Comparison of ENCODE assay signal across 1 cellular context in the genomic region with DNA sequence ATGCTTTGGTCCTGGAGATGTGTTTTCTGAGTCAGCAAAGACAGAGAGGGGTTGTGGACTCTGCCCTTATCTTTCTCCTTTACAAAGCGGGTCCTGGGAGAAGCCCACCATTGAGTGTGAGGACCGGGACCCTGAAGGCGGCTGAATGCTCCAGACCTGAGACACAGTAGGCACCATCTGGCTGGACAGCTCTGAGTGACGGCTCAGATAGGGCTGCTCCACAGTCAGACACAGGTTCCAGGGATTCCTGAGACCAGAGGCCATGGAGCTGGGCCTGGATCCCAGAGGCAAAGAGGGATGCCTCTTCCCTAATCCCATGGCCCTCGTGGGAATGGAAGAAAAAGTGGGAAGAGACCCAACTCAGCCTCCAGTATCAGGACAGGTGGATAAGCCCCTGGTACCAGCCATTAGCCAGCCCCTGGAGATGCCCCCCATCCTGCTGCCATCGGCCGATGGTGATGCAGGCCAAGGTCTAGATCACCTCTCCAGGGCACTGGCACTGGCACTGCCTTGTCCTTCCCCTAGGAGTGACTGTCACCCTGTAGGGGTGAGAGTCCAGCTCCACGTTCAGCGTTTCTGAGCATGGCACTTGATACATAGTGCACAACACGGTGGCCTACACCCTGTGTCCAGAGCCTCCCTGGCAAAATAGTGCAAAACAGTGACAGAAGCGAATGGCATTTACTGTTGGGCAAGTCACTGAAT.
A peak's percentile ranks its signal among the peaks of the same experiment; 100 is the strongest.
TF ChIP-seq lines count a peak whose summit lies in the region.

No MANE protein-coding gene starts in this region.

TF ChIP-seq in liver, 16 proteins besides CTCF, POLR2A, EP300 and RAD21 (continued from another document):
- TF ChIP-seq REST (IDR thresholded peaks at IDR 0.05), result no peak
- peak; percentile 83 to 84 for TF ChIP-seq HNF4A (conservative IDR thresholded peaks at IDR 0.05)
- TF ChIP-seq EGR1 (IDR thresholded peaks at IDR 0.05; ENCODE audit: low read depth in 2 of 2), result no peak
- no peak for TF ChIP-seq NR2F2 (IDR thresholded peaks at IDR 0.05)
- no peak for TF ChIP-seq ATF3 (IDR thresholded peaks at IDR 0.05)
- no peak for TF ChIP-seq HNF4G (IDR thresholded peaks at IDR 0.05)
